In the genomic region with DNA sequence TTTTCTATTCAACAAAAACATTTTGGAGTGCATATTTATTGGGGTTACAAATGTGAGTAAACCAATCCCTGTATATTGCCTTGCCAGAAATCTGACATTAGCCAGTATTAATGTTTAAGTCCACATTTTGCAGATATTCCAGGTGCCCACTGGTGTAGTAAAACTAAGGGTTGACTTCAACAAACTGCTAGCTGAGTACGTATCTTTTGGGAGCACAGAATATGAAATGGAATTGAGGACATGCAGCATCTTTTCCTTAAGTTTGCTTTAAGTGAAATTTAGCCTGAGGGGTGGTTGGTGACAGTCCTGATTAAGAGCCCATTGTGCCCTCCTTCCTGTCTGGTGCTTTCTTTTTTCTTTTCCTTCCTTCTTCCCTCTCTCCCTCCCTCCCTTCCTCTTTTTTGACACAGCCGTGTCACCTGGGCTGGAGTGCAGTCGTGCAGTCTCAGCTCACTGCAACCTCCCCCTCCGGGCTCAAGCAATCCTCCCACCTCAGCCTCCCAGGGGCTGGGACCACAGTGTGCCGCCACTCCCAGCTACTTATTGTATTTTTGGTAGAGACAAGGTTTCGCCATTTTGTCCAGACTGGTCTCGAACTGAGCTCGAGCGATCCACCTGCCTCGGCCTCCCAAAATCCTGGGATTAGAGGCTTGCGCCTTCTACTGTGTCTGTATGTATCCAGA, we compare ENCODE assay signal across 9 cellular contexts. TPM values are rescaled to one million over a fixed set of nuclear protein-coding genes. Genes with fewer than 3 reads are reported as not detected.
DNase-seq lines count a peak whose midpoint lies in the region; ATAC-seq and TF ChIP-seq lines count a peak whose summit lies in the region.
"Had no signal": no experiment of that assay in that cellular context is flagged by ENCODE, and none has a peak within 500 bp of the region (broad histone marks: within the 10 kb centered on the region; RNA-seq: fewer than 3 reads in every experiment).

No MANE protein-coding gene starts in this region.

- H3K9me3 ChIP-seq in ectodermal cell (ENCODE audit: control insufficient read depth, low read length) (no peaks in the 10 kb centered on the region), parathyroid adenoma (ENCODE audit: control insufficient read depth, low read length) (no peaks in the 10 kb centered on the region)

- peaks cover 10% of the 10 kb centered on the region for H3K79me2 ChIP-seq in parathyroid adenoma

- H3K27me3 ChIP-seq in ectodermal cell (ENCODE audit: control insufficient read depth, insufficient read depth, low read length, poor library complexity, severe bottlenecking): no peaks in the 10 kb centered on the region
- H3K27me3 ChIP-seq in parathyroid adenoma (ENCODE audit: control insufficient read depth, insufficient read depth, low read length): no peaks in the 10 kb centered on the region

- DNase-seq in NCI-H82 (lab: John Stamatoyannopoulos, UW) (peak; percentile 23), NCI-H82 treated with DMSO at 0.1 percent for 48 hours (lab: John Stamatoyannopoulos, UW; ENCODE audit: unreplicated experiment) (no peak), NCI-H146 treated with DMSO at 0.1 percent for 48 hours (lab: John Stamatoyannopoulos, UW; ENCODE audit: unreplicated experiment) (peak; percentile 3)
- DNase-seq in activated CD8-positive, alpha-beta memory T cell treated with anti-CD3 and anti-CD28 coated beads, Interleukin-2, amount 50 U/mL, for 48 hours: no peak
- DNase-seq: caudate nucleus had no signal

- H2AFZ ChIP-seq in parathyroid adenoma: no peak overlapping the region

- ATAC-seq in HG02798 (IDR thresholded peaks at IDR 0.05; ENCODE audit: poor library complexity, unreplicated experiment) (no peak), HG03342 (IDR thresholded peaks at IDR 0.05; ENCODE audit: unreplicated experiment) (no peak)

- TF ChIP-seq CTCF in parathyroid adenoma (IDR thresholded peaks at IDR 0.05): no peak

- H3K36me3 ChIP-seq in ectodermal cell (ENCODE audit: control insufficient read depth, insufficient read depth, low read length) (peaks cover 3% of the 10 kb centered on the region), parathyroid adenoma (ENCODE audit: control insufficient read depth, insufficient read depth, low read length) (no peaks in the 10 kb centered on the region)

- 73 to 76% methylated on average over 11 of the region's 11 CpGs for WGBS in ectodermal cell, 2 experiments

- H3K9ac ChIP-seq in parathyroid adenoma: no peak overlapping the region

- H3K4me3 ChIP-seq in ectodermal cell (ENCODE audit: insufficient read depth, low read depth, low read length) (peak overlapping the region; percentile 80), parathyroid adenoma (ENCODE audit: low read depth, low read length) (no peak overlapping the region)

- no peak overlapping the region for H3K27ac ChIP-seq in ectodermal cell (ENCODE audit: insufficient read depth, low read depth, low read length, poor library complexity, severe bottlenecking)
- no peak overlapping the region for H3K27ac ChIP-seq in parathyroid adenoma

- H3K4me2 ChIP-seq in parathyroid adenoma (ENCODE audit: low read length): peak overlapping the region; percentile 87

- H3K4me1 ChIP-seq in ectodermal cell (ENCODE audit: control insufficient read depth, insufficient read depth, low read length) (no peaks in the 10 kb centered on the region), parathyroid adenoma (no peaks in the 10 kb centered on the region)

RNA-seq across cellular contexts. Expression of a gene that starts 1.6 kb away (rescaled TPM):
- 22.9 TPM for polyA plus RNA-seq in ectodermal cell (2013, experiment 1 of 4)
- polyA plus RNA-seq in ectodermal cell (2013, experiment 2 of 4): 22.2 TPM
- 20.4 TPM for polyA plus RNA-seq in ectodermal cell (2013, experiment 3 of 4)
- 21.6 TPM for polyA plus RNA-seq in ectodermal cell (2013, experiment 4 of 4)

RNA-seq across cellular contexts. Expression of a gene that starts 47.3 kb away (rescaled TPM):
- polyA plus RNA-seq in ectodermal cell (2013, experiment 1 of 4): 1.5 TPM
- polyA plus RNA-seq in ectodermal cell (2013, experiment 2 of 4): 1.8 TPM
- polyA plus RNA-seq in ectodermal cell (2013, experiment 3 of 4): 1.7 TPM
- 0.77 TPM for polyA plus RNA-seq in ectodermal cell (2013, experiment 4 of 4)

Comparison
In these comparisons a context has a peak if more than half of its experiments do, and no peak if none do; other contexts are left out.
1. DNase-seq: peak in NCI-H82 (single experiment) and NCI-H146 treated with DMSO at 0.1 percent for 48 hours (single experiment); none in NCI-H82 treated with DMSO at 0.1 percent for 48 hours (single experiment) and activated CD8-positive, alpha-beta memory T cell treated with anti-CD3 and anti-CD28 coated beads, Interleukin-2, amount 50 U/mL, for 48 hours (single experiment).